Comparison of ENCODE assay signal across 7 cellular contexts in the genomic region with DNA sequence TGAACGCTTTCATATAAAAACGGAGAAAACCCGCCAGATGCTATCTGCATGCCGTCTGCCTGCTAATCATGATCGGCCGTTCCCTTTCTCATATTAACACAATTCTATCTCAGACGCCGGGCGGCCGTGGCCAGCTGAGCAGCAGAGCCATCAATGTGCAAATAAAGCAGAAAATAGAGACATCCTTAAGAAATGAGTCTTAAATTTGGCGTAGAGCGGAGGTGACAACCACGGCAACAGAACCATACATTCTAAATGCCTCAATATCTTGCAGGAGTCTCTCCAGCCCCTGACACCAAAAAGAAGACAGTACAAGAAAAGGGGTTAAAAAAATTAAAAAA. TPM values are rescaled to one million over a fixed set of nuclear protein-coding genes. Genes with fewer than 3 reads are reported as not detected.
DNase-seq lines count a peak whose midpoint lies in the region; ATAC-seq and TF ChIP-seq lines count a peak whose summit lies in the region.

No MANE protein-coding gene starts in this region.

- H3K9me3 Mint-ChIP-seq in brain, result peaks cover 0 to 2% (median 0%) of the 10 kb centered on the region in 5 experiments
- no peaks in the 10 kb centered on the region for H3K9me3 Mint-ChIP-seq in mesothelial cell of epicardium

- peak; percentile 6 for DNase-seq in NCI-H1694 (lab: John Stamatoyannopoulos, UW)
- peak in 1 of 2 experiments; percentile 53 for DNase-seq in mesothelial cell of epicardium (ENCODE audit: low spot score in 2 of 2, unreplicated experiment in 2 of 2)
- no peak for DNase-seq in DMS153 (lab: John Stamatoyannopoulos, UW)
- no peak for DNase-seq in GM19238 (ENCODE audit: insufficient read length, low spot score)

- peak overlapping the region; percentile 75 to 99 (median 95) for H3K27ac Mint-ChIP-seq in brain
- peak overlapping the region; percentile 90 for H3K27ac Mint-ChIP-seq in mesothelial cell of epicardium

- peaks cover 53% of the 10 kb centered on the region for H3K4me1 Mint-ChIP-seq in brain
- peaks cover 48% of the 10 kb centered on the region for H3K4me1 Mint-ChIP-seq in mesothelial cell of epicardium

- H3K36me3 Mint-ChIP-seq in brain (peaks cover 8% of the 10 kb centered on the region), mesothelial cell of epicardium (peaks cover 4% of the 10 kb centered on the region)

- peaks cover 71% of the 10 kb centered on the region for H3K27me3 Mint-ChIP-seq in brain
- H3K27me3 Mint-ChIP-seq in mesothelial cell of epicardium (ENCODE audit: low read depth), result peaks cover 11% of the 10 kb centered on the region

- H3K4me3 ChIP-seq in GM12875 (ENCODE audit: low read depth, low read length), result peak overlapping the region; percentile 71

- no peak for ATAC-seq in HG03342 (IDR thresholded peaks at IDR 0.05; ENCODE audit: unreplicated experiment)

- H3K4me3 Mint-ChIP-seq in brain, result peak overlapping the region; percentile 92 to 96 (median 93)
- peak overlapping the region; percentile 95 for H3K4me3 Mint-ChIP-seq in mesothelial cell of epicardium

- TF ChIP-seq CTCF in GM12875 (IDR thresholded peaks at IDR 0.05; ENCODE audit: borderline replicate concordance, insufficient read depth, low read depth, low read length) (no peak), brain (conservative IDR thresholded peaks at IDR 0.05) (no peak), mesothelial cell of epicardium (IDR thresholded peaks at IDR 0.05; ENCODE audit: unreplicated experiment) (no peak)

RNA-seq across cellular contexts. Expression of a gene that starts 2.7 kb away (rescaled TPM):
- 7.9 TPM for polyA plus RNA-seq in brain (ENCODE audit: insufficient read depth, low read depth, low replicate concordance)
- total RNA-seq in mesothelial cell of epicardium, result 14.6 to 17.8 TPM (median 16.3 TPM) in 3 replicates
